8 cellular contexts compared by ENCODE assay signal in the genomic region with DNA sequence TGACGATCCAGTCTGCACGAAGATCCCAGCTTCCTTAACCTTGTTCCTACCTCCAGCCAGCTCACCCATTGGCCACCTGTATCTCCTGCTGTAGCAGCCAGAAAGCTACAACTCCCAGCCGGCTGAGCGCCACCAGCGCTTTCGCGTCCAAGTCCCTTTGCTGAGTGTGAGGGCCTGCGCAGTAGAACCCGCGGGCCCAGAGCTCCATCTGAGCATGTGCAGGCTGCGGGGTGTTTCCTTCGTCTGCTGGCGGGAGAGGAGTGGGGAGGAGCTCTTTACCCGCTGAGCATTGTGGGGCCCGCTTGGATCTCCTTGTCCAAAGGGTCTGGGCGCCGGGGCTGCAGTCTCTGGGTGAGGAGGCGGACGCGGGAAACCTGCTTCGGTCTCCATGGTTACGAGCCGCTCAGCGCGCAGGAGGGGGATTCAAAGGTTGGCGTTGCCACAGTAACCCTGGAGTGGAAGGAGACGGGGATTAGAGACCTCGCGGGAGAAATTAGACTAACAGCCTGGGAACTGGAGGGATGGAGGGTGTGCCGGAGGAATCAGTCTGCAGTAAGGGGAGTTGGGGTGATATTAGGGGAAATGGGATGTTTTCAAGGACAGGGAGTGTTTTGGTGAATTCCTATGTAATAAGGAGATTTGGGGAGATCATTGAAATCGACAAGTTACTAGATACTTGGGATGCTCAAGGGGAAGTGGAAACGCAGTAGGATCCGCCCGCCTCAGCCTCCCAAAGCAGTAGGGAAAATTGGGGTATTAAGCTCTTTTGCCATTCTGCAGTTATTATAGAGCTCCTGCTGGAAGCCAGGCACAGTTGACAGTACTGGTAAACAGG. TPM values are rescaled to one million over a fixed set of nuclear protein-coding genes. Genes with fewer than 3 reads are reported as not detected.
DNase-seq lines count a peak whose midpoint lies in the region; ATAC-seq, FAIRE-seq and TF ChIP-seq lines count a peak whose summit lies in the region.

No MANE protein-coding gene starts in this region.

- ATAC-seq in GM19035 (IDR thresholded peaks at IDR 0.05; ENCODE audit: unreplicated experiment) (peak; percentile 91), HG03280 (IDR thresholded peaks at IDR 0.05; ENCODE audit: unreplicated experiment) (peak; percentile 96)

- peak overlapping the region; percentile 98 for H3K4me2 ChIP-seq in keratinocyte (ENCODE audit: control insufficient read depth, extremely low read depth, insufficient read depth, low read depth, low read length)

- no peaks in the 10 kb centered on the region for H3K9me1 ChIP-seq in keratinocyte (ENCODE audit: control insufficient read depth, extremely low read depth, insufficient read depth, low read length)

- DNase-seq in AG09319 (ENCODE audit: extremely low read depth, low read depth) (peak; percentile 75), NCI-H345 treated with DMSO at 0.1 percent for 48 hours (lab: John Stamatoyannopoulos, UW; ENCODE audit: unreplicated experiment) (peak; percentile 85), cerebellum (ENCODE audit: low spot score) (peak; percentile 94), keratinocyte (ENCODE audit: low read depth, low spot score) (peak; percentile 94)
- peak; percentile 81 for DNase-seq in activated CD4-positive, CD25-positive, alpha-beta regulatory T cell treated with anti-CD3 and anti-CD28 coated beads, Interleukin-2, amount 50 U/mL, for 16 hours (ENCODE audit: low read depth, low spot score)
- DNase-seq in stimulated activated CD4-positive, alpha-beta T cell treated with anti-CD3 and anti-CD28 coated beads, Interleukin-12 subunit alpha, Interleukin-12 subunit beta, amount 100 ng/mL, for 48 hours (ENCODE audit: low read depth in 2 of 3, low spot score in 1 of 3) = peak; percentile 86 to 94 (median 91)

- peak overlapping the region; percentile 61 for H3K27ac ChIP-seq in keratinocyte (ENCODE audit: control insufficient read depth, insufficient read depth, low read length)

- H4K20me1 ChIP-seq in keratinocyte (ENCODE audit: control insufficient read depth, extremely low read depth, insufficient read depth, low read length) = no peaks in the 10 kb centered on the region

- H2AFZ ChIP-seq in keratinocyte (ENCODE audit: control insufficient read depth, low read length) = peak overlapping the region; percentile 99

- dilution Hi-C loops in keratinocyte (cut with MboI; ENCODE audit: extremely low pct_ligation_motif_present, low sequenced_read_pairs) = no loop called here

- no peak for TF ChIP-seq CTCF in AG09319 (IDR thresholded peaks at IDR 0.05; ENCODE audit: low read depth, low read length)
- TF ChIP-seq CTCF in keratinocyte (optimal IDR thresholded peaks at IDR 0.05 in 1 of 3, IDR thresholded peaks at IDR 0.05 in 1 of 3, conservative IDR thresholded peaks at IDR 0.05 in 1 of 3; ENCODE audit: extremely low read depth in 1 of 3, insufficient read depth in 2 of 3, low read length in 3 of 3) = no peak

- peak overlapping the region; percentile 76 to 97 (median 95) for H3K4me3 ChIP-seq in keratinocyte (ENCODE audit: control insufficient read depth in 2 of 3, extremely low read depth in 1 of 3, insufficient read depth in 2 of 3, low read depth in 1 of 3, low read length in 3 of 3)

- no peaks in the 10 kb centered on the region for H3K27me3 ChIP-seq in keratinocyte (ENCODE audit: control insufficient read depth, extremely low read depth, insufficient read depth, low read length)

- no peaks in the 10 kb centered on the region for H3K9me3 ChIP-seq in keratinocyte (ENCODE audit: control insufficient read depth, low read depth, low read length)

- no peaks in the 10 kb centered on the region for H3K36me3 ChIP-seq in keratinocyte (ENCODE audit: control insufficient read depth in 2 of 2, extremely low read depth in 1 of 2, insufficient read depth in 2 of 2, low read length in 2 of 2)

- peaks cover 12% of the 10 kb centered on the region for H3K79me2 ChIP-seq in keratinocyte (ENCODE audit: control insufficient read depth, insufficient read depth, low read length)

- H3K4me1 ChIP-seq in keratinocyte (ENCODE audit: control insufficient read depth, extremely low read depth, insufficient read depth, low read length) = peaks cover 7% of the 10 kb centered on the region

- peak overlapping the region; percentile 89 for H3K9ac ChIP-seq in keratinocyte (ENCODE audit: control insufficient read depth, extremely low read depth, insufficient read depth, low read length)

- FAIRE-seq in keratinocyte (lab: Jason Lieb, UNC) = peak; percentile 63

RNA-seq across cellular contexts. Expression of a gene that starts 33.5 kb away (rescaled TPM):
- 2.9 TPM for total RNA-seq in cerebellum
- 0.28 to 0.46 TPM (median 0.41 TPM) in 3 replicates for polyA plus RNA-seq in keratinocyte
- polyA plus RNA-seq in keratinocyte (2011; ENCODE audit: low read depth) = 0.40 TPM
- polyA plus RNA-seq in keratinocyte (2011; cell fraction: cytosol; rRNA removed) = 0.26 and 1.1 TPM in 2 replicates
- 1.5 and 2.1 TPM in 2 replicates for polyA plus RNA-seq in keratinocyte (2011; cell fraction: nucleus; rRNA removed)
- polyA plus RNA-seq in keratinocyte (2012; ENCODE audit: low replicate concordance) = 1.5 and 5.2 TPM in 2 replicates
- 0.06 to 0.43 TPM (median 0.16 TPM) in 3 replicates for polyA minus RNA-seq in keratinocyte
- polyA minus RNA-seq in keratinocyte (2011; cell fraction: cytosol; rRNA and poly(A)+ RNA removed) = 1.9 TPM
- polyA minus RNA-seq in keratinocyte (2011; cell fraction: nucleus; rRNA and poly(A)+ RNA removed) = 1.1 and 1.2 TPM in 2 replicates

RNA-seq across cellular contexts. Expression of a gene that starts 33.9 kb away (rescaled TPM):
- 29.9 TPM for total RNA-seq in cerebellum
- 10.6 to 19.0 TPM (median 16.5 TPM) in 3 replicates for polyA plus RNA-seq in keratinocyte
- 14.2 TPM for polyA plus RNA-seq in keratinocyte (2011; ENCODE audit: low read depth)
- 5.1 and 8.2 TPM in 2 replicates for polyA plus RNA-seq in keratinocyte (2011; cell fraction: cytosol; rRNA removed)
- 20.7 and 27.7 TPM in 2 replicates for polyA plus RNA-seq in keratinocyte (2011; cell fraction: nucleus; rRNA removed)
- polyA plus RNA-seq in keratinocyte (2012; ENCODE audit: low replicate concordance) = 7.5 and 26.6 TPM in 2 replicates
- polyA minus RNA-seq in keratinocyte = 7.5 to 36.5 TPM (median 19.8 TPM) in 3 replicates
- polyA minus RNA-seq in keratinocyte (2011; cell fraction: cytosol; rRNA and poly(A)+ RNA removed) = 17.3 TPM
- polyA minus RNA-seq in keratinocyte (2011; cell fraction: nucleus; rRNA and poly(A)+ RNA removed) = 12.3 and 14.5 TPM in 2 replicates

RNA-seq across cellular contexts. Expression of a gene that starts 51.7 kb away (rescaled TPM):
- 46.5 TPM for total RNA-seq in cerebellum
- 5.0 to 6.2 TPM (median 5.2 TPM) in 3 replicates for polyA plus RNA-seq in keratinocyte
- polyA plus RNA-seq in keratinocyte (2011; ENCODE audit: low read depth) = 3.3 TPM
- polyA plus RNA-seq in keratinocyte (2011; cell fraction: cytosol; rRNA removed) = 2.7 and 3.3 TPM in 2 replicates
- polyA plus RNA-seq in keratinocyte (2011; cell fraction: nucleus; rRNA removed) = 11.8 and 14.7 TPM in 2 replicates
- 1.5 and 5.4 TPM in 2 replicates for polyA plus RNA-seq in keratinocyte (2012; ENCODE audit: low replicate concordance)
- 2.6 to 7.4 TPM (median 5.6 TPM) in 3 replicates for polyA minus RNA-seq in keratinocyte
- polyA minus RNA-seq in keratinocyte (2011; cell fraction: cytosol; rRNA and poly(A)+ RNA removed) = 1.5 TPM
- 5.7 and 6.2 TPM in 2 replicates for polyA minus RNA-seq in keratinocyte (2011; cell fraction: nucleus; rRNA and poly(A)+ RNA removed)

Comparison
In these comparisons a context has a peak if more than half of its experiments do, and no peak if none do; other contexts are left out.
1. Peak in every context shown above with its lines: DNase-seq, ATAC-seq, H3K4me3 ChIP-seq and H3K27ac ChIP-seq.